ENCODE assay signal across 18 cellular contexts in the genomic region with DNA sequence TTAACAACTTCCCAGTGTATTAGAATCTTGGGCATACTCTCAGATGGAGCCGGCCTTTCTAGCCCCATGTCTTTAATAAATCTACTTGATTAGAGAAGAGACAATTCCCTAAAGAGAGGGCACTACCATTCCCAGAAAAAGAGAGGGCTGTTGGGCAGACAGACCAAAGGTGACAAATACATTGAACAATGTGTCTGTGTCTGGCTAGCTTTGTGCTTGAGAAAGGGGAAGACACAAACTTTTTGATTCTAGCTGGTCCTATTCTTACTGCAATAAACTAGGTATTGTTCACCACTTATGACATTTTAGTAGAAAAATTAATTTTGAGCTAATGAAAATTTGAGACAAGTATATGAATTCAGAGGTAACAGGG.
"Had no signal": no experiment of that assay in that cellular context is flagged by ENCODE, and none has a peak within 500 bp of the region (broad histone marks: within the 10 kb centered on the region; RNA-seq: fewer than 3 reads in every experiment).

No MANE protein-coding gene starts in this region.

- H3K9me3 Mint-ChIP-seq: activated naive CD4-positive, alpha-beta T cell treated with anti-CD3 and anti-CD28 coated beads, Interleukin-2, amount 50 U/mL, for 72 hours; stimulated activated naive CD8-positive, alpha-beta T cell treated with anti-CD3 and anti-CD28 coated beads, Interleukin-15, Interleukin-2, amounts not matched to agents 100 ng/mL and 50 ng/mL, for 24 hours had no signal

- H3K4me3 ChIP-seq: prostate gland, transverse colon had no signal

- H3K36me3 ChIP-seq: prostate gland, transverse colon had no signal

- H3K36me3 Mint-ChIP-seq: activated naive CD4-positive, alpha-beta T cell treated with anti-CD3 and anti-CD28 coated beads, Interleukin-2, amount 50 U/mL, for 72 hours; naive thymus-derived CD4-positive, alpha-beta T cell had no signal

- H3K4me1 Mint-ChIP-seq: naive thymus-derived CD4-positive, alpha-beta T cell had no signal

- DNase-seq: activated effector memory CD4-positive, alpha-beta T cell treated with Interleukin-2 at 50 U/mL for 16 hours; activated T-cell treated with anti-CD3 and anti-CD28 coated beads, Interleukin-2, amount 50 U/mL, for 1 hour; amygdala; hypothalamus; kidney glomerular epithelial cell; midbrain; naive thymus-derived CD4-positive, alpha-beta T cell; nucleus accumbens; stimulated activated CD4-positive, alpha-beta T cell treated with anti-CD3 and anti-CD28 coated beads, Interleukin-4, amount 100 ng/mL, for 1 hour; transverse colon had no signal

- H3K9me3 ChIP-seq: prostate gland, transverse colon had no signal

- H3K27ac Mint-ChIP-seq: activated naive CD4-positive, alpha-beta T cell treated with anti-CD3 and anti-CD28 coated beads, Interleukin-2, amount 50 U/mL, for 72 hours; naive thymus-derived CD4-positive, alpha-beta T cell; stimulated activated naive CD8-positive, alpha-beta T cell treated with anti-CD3 and anti-CD28 coated beads, Interleukin-15, Interleukin-2, amounts not matched to agents 100 ng/mL and 50 ng/mL, for 24 hours had no signal

- ATAC-seq: activated CD4-positive, CD25-positive, alpha-beta regulatory T cell treated with anti-CD3 and anti-CD28 coated beads, Interleukin-2, amount 50 U/mL, for 24 hours; activated naive CD4-positive, alpha-beta T cell treated with anti-CD3 and anti-CD28 coated beads, Interleukin-2, amount 50 U/mL, for 72 hours; naive thymus-derived CD4-positive, alpha-beta T cell; sciatic nerve had no signal

- FAIRE-seq: bronchial epithelial cell, colon, endothelial cell of umbilical vein had no signal

- H3K4me3 Mint-ChIP-seq: naive thymus-derived CD4-positive, alpha-beta T cell; stimulated activated naive CD8-positive, alpha-beta T cell treated with anti-CD3 and anti-CD28 coated beads, Interleukin-15, Interleukin-2, amounts not matched to agents 100 ng/mL and 50 ng/mL, for 24 hours had no signal

- H3K27me3 ChIP-seq: transverse colon had no signal
